1 cellular context compared by ENCODE assay signal in the genomic region with DNA sequence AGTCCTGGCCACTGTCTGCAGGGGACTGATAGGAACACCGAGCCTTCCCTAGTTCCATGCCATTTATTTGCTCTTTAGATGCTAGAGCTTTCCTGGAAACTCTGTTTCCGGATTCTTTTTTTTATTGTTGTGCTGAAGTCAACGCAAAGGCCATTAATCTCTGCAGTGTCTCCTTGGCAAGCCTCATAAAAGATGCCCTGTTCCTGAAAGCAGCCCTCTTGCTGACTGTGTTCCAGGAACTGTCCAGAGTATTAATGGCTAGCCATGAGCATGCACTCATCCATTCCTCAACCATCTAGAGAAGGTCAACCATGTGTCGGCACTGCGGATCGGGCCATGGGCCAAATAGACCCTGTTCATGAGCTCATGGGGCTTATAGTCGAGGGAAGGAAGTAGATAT.
A peak's percentile ranks its signal among the peaks of the same experiment; 100 is the strongest.
TF ChIP-seq lines count a peak whose summit lies in the region.

No MANE protein-coding gene starts in this region.

TF ChIP-seq in K562, 482 proteins besides CTCF, POLR2A, EP300 and RAD21 (continued from another document and continues in another):
- TF ChIP-seq MGA (IDR thresholded peaks at IDR 0.05) (peak; percentile 46; the same call in 1 of the 2 replicates), ZNF766 (CRISPR knock-in tag; conservative IDR thresholded peaks at IDR 0.05) (0 out of 2 replicates have a peak, but pooled peaks have one; percentile 16), CXXC5 (CRISPR knock-in tag; IDR thresholded peaks at IDR 0.05) (peak; percentile 10; the same call in 1 of the 2 replicates), THAP7 (CRISPR knock-in tag; IDR thresholded peaks at IDR 0.05) (no peak), ZBTB34 (CRISPR knock-in tag; IDR thresholded peaks at IDR 0.05) (no peak), ZNF584 (CRISPR knock-in tag; IDR thresholded peaks at IDR 0.05; ENCODE audit: low read depth) (0 out of 2 replicates have a peak, but pooled peaks have one; percentile 38), IRF1 (CRISPR knock-in tag; IDR thresholded peaks at IDR 0.05; ENCODE audit: borderline replicate concordance) (no peak), KAT2B (IDR thresholded peaks at IDR 0.05; ENCODE audit: low read depth, low read length) (no peak), POLR2G (IDR thresholded peaks at IDR 0.05; ENCODE audit: low read depth, low read length) (no peak), FOXP4 (CRISPR knock-in tag; IDR thresholded peaks at IDR 0.05; ENCODE audit: borderline replicate concordance) (no peak), BRF1 (IDR thresholded peaks at IDR 0.05; ENCODE audit: borderline replicate concordance, extremely low read depth, insufficient read length) (no peak), TAF15 (IDR thresholded peaks at IDR 0.05; ENCODE audit: low read depth, low read length) (no peak), KDM2B (CRISPR knock-in tag; IDR thresholded peaks at IDR 0.05) (no peak), RAD51 (IDR thresholded peaks at IDR 0.05; ENCODE audit: borderline replicate concordance, low read depth) (no peak), ZNF780A (CRISPR knock-in tag; IDR thresholded peaks at IDR 0.05) (no peak), SOX6 (IDR thresholded peaks at IDR 0.05) (peak; percentile 18; the same call in 1 of the 2 replicates), L3MBTL2 (IDR thresholded peaks at IDR 0.05) (0 out of 2 replicates have a peak, but pooled peaks have one; percentile 18), ZNF699 (CRISPR knock-in tag; IDR thresholded peaks at IDR 0.05; ENCODE audit: insufficient replicate concordance) (no peak), SAP30 (IDR thresholded peaks at IDR 0.05; ENCODE audit: borderline replicate concordance, insufficient read depth, low read depth, low read length, poor library complexity, severe bottlenecking) (no peak), EZH2 (IDR thresholded peaks at IDR 0.05; ENCODE audit: borderline replicate concordance, low read depth, low read length) (no peak), ZNF644 (tag; IDR thresholded peaks at IDR 0.05; ENCODE audit: low read depth) (no peak), RERE (CRISPR knock-in tag; IDR thresholded peaks at IDR 0.05; ENCODE audit: borderline replicate concordance) (no peak), ESRRB (CRISPR knock-in tag; IDR thresholded peaks at IDR 0.05; ENCODE audit: borderline replicate concordance) (no peak), TCF3 (CRISPR knock-in tag; IDR thresholded peaks at IDR 0.05) (peak; percentile 49; the same call in 1 of the 2 replicates)
- TF ChIP-seq, protein P1, sequence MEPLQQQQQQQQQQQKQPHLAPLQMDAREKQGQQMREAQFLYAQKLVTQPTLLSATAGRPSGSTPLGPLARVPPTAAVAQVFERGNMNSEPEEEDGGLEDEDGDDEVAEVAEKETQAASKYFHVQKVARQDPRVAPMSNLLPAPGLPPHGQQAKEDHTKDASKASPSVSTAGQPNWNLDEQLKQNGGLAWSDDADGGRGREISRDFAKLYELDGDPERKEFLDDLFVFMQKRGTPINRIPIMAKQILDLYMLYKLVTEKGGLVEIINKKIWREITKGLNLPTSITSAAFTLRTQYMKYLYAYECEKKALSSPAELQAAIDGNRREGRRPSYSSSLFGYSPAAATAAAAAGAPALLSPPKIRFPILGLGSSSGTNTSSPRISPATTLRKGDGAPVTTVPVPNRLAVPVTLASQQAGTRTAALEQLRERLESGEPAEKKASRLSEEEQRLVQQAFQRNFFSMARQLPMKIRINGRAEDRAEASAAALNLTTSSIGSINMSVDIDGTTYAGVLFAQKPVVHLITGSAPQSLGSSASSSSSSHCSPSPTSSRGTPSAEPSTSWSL (CRISPR knock-in tag; IDR thresholded peaks at IDR 0.05; ENCODE audit: borderline replicate concordance) = no peak
- TF ChIP-seq, protein P2, sequence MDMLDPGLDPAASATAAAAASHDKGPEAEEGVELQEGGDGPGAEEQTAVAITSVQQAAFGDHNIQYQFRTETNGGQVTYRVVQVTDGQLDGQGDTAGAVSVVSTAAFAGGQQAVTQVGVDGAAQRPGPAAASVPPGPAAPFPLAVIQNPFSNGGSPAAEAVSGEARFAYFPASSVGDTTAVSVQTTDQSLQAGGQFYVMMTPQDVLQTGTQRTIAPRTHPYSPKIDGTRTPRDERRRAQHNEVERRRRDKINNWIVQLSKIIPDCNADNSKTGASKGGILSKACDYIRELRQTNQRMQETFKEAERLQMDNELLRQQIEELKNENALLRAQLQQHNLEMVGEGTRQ (CRISPR knock-in tag; IDR thresholded peaks at IDR 0.05) = no peak
